Comparison of ENCODE assay signal across 26 cellular contexts in genomic region chr21:35337573-35337972, GRCh38.
"Had no signal": no experiment of that assay in that cellular context is flagged by ENCODE, and none has a peak within 500 bp of the region (broad histone marks: within the 10 kb centered on the region; RNA-seq: fewer than 3 reads in every experiment).

No MANE protein-coding gene starts in this region.

- DNase-seq: hippocampal formation; immature natural killer cell; kidney; left colon; left lung; lower lobe of right lung; mammary epithelial cell; mesenchymal stem cell; naive thymus-derived CD8-positive, alpha-beta T cell; ovary; spleen; stimulated activated CD4-positive, alpha-beta T cell treated with anti-CD3 and anti-CD28 coated beads, Interleukin-4, amount 100 ng/mL, for 24 hours; stimulated activated naive CD4-positive, alpha-beta T cell; tibial artery; trophoblast cell; upper lobe of right lung had no signal

- H3K27ac Mint-ChIP-seq: immature natural killer cell; naive thymus-derived CD8-positive, alpha-beta T cell; progenitor cell of endocrine pancreas; stimulated activated effector memory CD8-positive, alpha-beta T cell treated with anti-CD3 and anti-CD28 coated beads, Interleukin-12 subunit alpha, Interleukin-12 subunit beta, amount 100 ng/mL, for 72 hours; stimulated activated naive CD8-positive, alpha-beta T cell treated with anti-CD3 and anti-CD28 coated beads, Interleukin-15, Interleukin-2, amounts not matched to agents 100 ng/mL and 50 ng/mL, for 24 hours had no signal

- H3K4me1 ChIP-seq: left lung, right atrium auricular region, suprapubic skin, tibial artery, upper lobe of right lung had no signal

- FAIRE-seq: islet of Langerhans, kidney, urothelium cell line had no signal

- H3K27me3 ChIP-seq: left lung, ovary, right atrium auricular region, spleen, suprapubic skin, tibial artery, upper lobe of right lung had no signal

- H3K4me3 ChIP-seq: left lung, lower lobe of right lung, ovary, right atrium auricular region, skin epidermis, spleen, suprapubic skin, thoracic aorta, tibial artery, upper lobe of right lung had no signal

- ATAC-seq: left colon; left lung; lower lobe of right lung; naive thymus-derived CD8-positive, alpha-beta T cell; sciatic nerve; stimulated activated effector memory CD8-positive, alpha-beta T cell treated with anti-CD3 and anti-CD28 coated beads, Interleukin-12 subunit alpha, Interleukin-12 subunit beta, amount 100 ng/mL, for 72 hours; upper lobe of right lung had no signal

- H3K36me3 ChIP-seq: left lung, lower lobe of right lung, ovary, right atrium auricular region, spleen, suprapubic skin, thoracic aorta, tibial artery, upper lobe of right lung had no signal

- H3K27me3 Mint-ChIP-seq: progenitor cell of endocrine pancreas; stimulated activated naive CD8-positive, alpha-beta T cell treated with anti-CD3 and anti-CD28 coated beads, Interleukin-15, Interleukin-2, amounts not matched to agents 100 ng/mL and 50 ng/mL, for 24 hours had no signal

- H3K27ac ChIP-seq: left lung, lower lobe of right lung, ovary, right atrium auricular region, skin epidermis, spleen, suprapubic skin, thoracic aorta, tibial artery, upper lobe of right lung had no signal

- H3K9me3 ChIP-seq: left lung, ovary, right atrium auricular region, suprapubic skin, thoracic aorta, tibial artery, upper lobe of right lung had no signal

- H3K4me1 Mint-ChIP-seq: immature natural killer cell had no signal

- H3K36me3 Mint-ChIP-seq: immature natural killer cell; naive thymus-derived CD8-positive, alpha-beta T cell; stimulated activated effector memory CD8-positive, alpha-beta T cell treated with anti-CD3 and anti-CD28 coated beads, Interleukin-12 subunit alpha, Interleukin-12 subunit beta, amount 100 ng/mL, for 72 hours had no signal

- H3K9me3 Mint-ChIP-seq: immature natural killer cell had no signal

- H3K4me3 Mint-ChIP-seq: immature natural killer cell; naive thymus-derived CD8-positive, alpha-beta T cell; stimulated activated effector memory CD8-positive, alpha-beta T cell treated with anti-CD3 and anti-CD28 coated beads, Interleukin-12 subunit alpha, Interleukin-12 subunit beta, amount 100 ng/mL, for 72 hours; stimulated activated naive CD8-positive, alpha-beta T cell treated with anti-CD3 and anti-CD28 coated beads, Interleukin-15, Interleukin-2, amounts not matched to agents 100 ng/mL and 50 ng/mL, for 24 hours had no signal
